In genomic region chr17:44087319-44087718, GRCh38 we compare ENCODE assay signal across 8 cellular contexts. TPM values are rescaled to one million over a fixed set of nuclear protein-coding genes. Genes with fewer than 3 reads are reported as not detected.
DNase-seq lines count a peak whose midpoint lies in the region; ATAC-seq and TF ChIP-seq lines count a peak whose summit lies in the region.
"Had no signal": no experiment of that assay in that cellular context is flagged by ENCODE, and none has a peak within 500 bp of the region (broad histone marks: within the 10 kb centered on the region; RNA-seq: fewer than 3 reads in every experiment).

No MANE protein-coding gene starts in this region.

- no peak for ATAC-seq in activated CD8-positive, alpha-beta T cell treated with anti-CD3 and anti-CD28 coated beads for 36 hours
- ATAC-seq in activated CD8-positive, alpha-beta T cell treated with anti-CD3 and anti-CD28 coated beads, Interleukin-2, amount 10 ng/mL, durations not matched to agents 7 days and 5 days: no peak
- ATAC-seq in HG03108 (IDR thresholded peaks at IDR 0.05; ENCODE audit: unreplicated experiment): no peak

- peak overlapping the region; percentile 72 for H3K4me2 ChIP-seq in smooth muscle cell

- POLR2A ChIA-PET in activated CD8-positive, alpha-beta T cell treated with anti-CD3 and anti-CD28 coated beads for 36 hours (lab: Charles Lee): interaction anchor here (0.6 to 1.6 kb wide), 3 partner anchors 9 to 486 kb away, joined by 3 to 8 read pairs (median 8); partner anchors contain the start of gene G6PC3
- POLR2A ChIA-PET in activated CD8-positive, alpha-beta T cell treated with anti-CD3 and anti-CD28 coated beads, Interleukin-2, amount 10 ng/mL, durations not matched to agents 7 days and 5 days (lab: Charles Lee): no interaction called here

- peaks cover 3% of the 10 kb centered on the region for H3K36me3 Mint-ChIP-seq in activated CD8-positive, alpha-beta T cell treated with anti-CD3 and anti-CD28 coated beads for 36 hours (ENCODE audit: low read depth)
- H3K36me3 Mint-ChIP-seq in activated CD8-positive, alpha-beta T cell treated with anti-CD3 and anti-CD28 coated beads, Interleukin-2, amount 10 ng/mL, durations not matched to agents 7 days and 5 days (ENCODE audit: low read depth): peaks cover 11% of the 10 kb centered on the region

- H3K27me3 ChIP-seq in endocrine pancreas (ENCODE audit: control insufficient read depth, insufficient read depth, low read length) (no peaks in the 10 kb centered on the region), smooth muscle cell (ENCODE audit: low read depth) (no peaks in the 10 kb centered on the region)

- no peak overlapping the region for H3K4me3 Mint-ChIP-seq in activated CD8-positive, alpha-beta T cell treated with anti-CD3 and anti-CD28 coated beads for 36 hours
- no peak overlapping the region for H3K4me3 Mint-ChIP-seq in activated CD8-positive, alpha-beta T cell treated with anti-CD3 and anti-CD28 coated beads, Interleukin-2, amount 10 ng/mL, durations not matched to agents 7 days and 5 days

- no peak overlapping the region for H2AFZ ChIP-seq in smooth muscle cell (ENCODE audit: low read depth)

- DNase-seq in activated CD8-positive, alpha-beta T cell treated with anti-CD3 and anti-CD28 coated beads for 36 hours: no peak
- no peak for DNase-seq in activated CD8-positive, alpha-beta T cell treated with anti-CD3 and anti-CD28 coated beads, Interleukin-2, amount 10 ng/mL, durations not matched to agents 7 days and 5 days
- no peak for DNase-seq in smooth muscle cell (lab: John Stamatoyannopoulos, UW; ENCODE audit: unreplicated experiment)
- DNase-seq in activated CD8-positive, alpha-beta memory T cell treated with anti-CD3 and anti-CD28 coated beads for 24 hours: no peak
- DNase-seq: kidney, NCI-H1436 had no signal

- peak overlapping the region; percentile 93 for H3K27ac ChIP-seq in smooth muscle cell (ENCODE audit: low read depth)

- no peak for TF ChIP-seq CTCF in activated CD8-positive, alpha-beta T cell treated with anti-CD3 and anti-CD28 coated beads for 36 hours (IDR thresholded peaks at IDR 0.05)
- TF ChIP-seq CTCF in smooth muscle cell (IDR thresholded peaks at IDR 0.05; ENCODE audit: borderline replicate concordance, insufficient read depth, poor library complexity, severe bottlenecking): no peak

- H3K9ac ChIP-seq in endocrine pancreas (ENCODE audit: control insufficient read depth, insufficient read depth, low read length): peak overlapping the region; percentile 49
- peak overlapping the region; percentile 88 for H3K9ac ChIP-seq in smooth muscle cell (ENCODE audit: low read depth)

- H3K9me3 ChIP-seq in endocrine pancreas (ENCODE audit: control insufficient read depth, low read length) (no peaks in the 10 kb centered on the region), smooth muscle cell (replicated peaks; ENCODE audit: low read depth) (no peaks in the 10 kb centered on the region)

- intact Hi-C loops in activated CD8-positive, alpha-beta T cell treated with anti-CD3 and anti-CD28 coated beads for 36 hours (cut with micrococcal nuclease): no loop called here

- CTCF ChIA-PET in activated CD8-positive, alpha-beta T cell treated with anti-CD3 and anti-CD28 coated beads for 36 hours (lab: Charles Lee): interaction anchor here (1.3 to 2.0 kb wide), 2 partner anchors 28 to 36 kb away, joined by 3 to 8 read pairs; partner anchors contain the start of gene HDAC5
- CTCF ChIA-PET in activated CD8-positive, alpha-beta T cell treated with anti-CD3 and anti-CD28 coated beads, Interleukin-2, amount 10 ng/mL, durations not matched to agents 7 days and 5 days (lab: Charles Lee): interaction anchor here (1.0 to 2.1 kb wide), 3 partner anchors 31 to 144 kb away, joined by 3 to 5 read pairs (median 3); partner anchors contain the start of gene HDAC5

- H3K36me3 ChIP-seq in endocrine pancreas (ENCODE audit: control insufficient read depth, insufficient read depth, low read length): peaks cover 11% of the 10 kb centered on the region
- no peaks in the 10 kb centered on the region for H3K36me3 ChIP-seq in smooth muscle cell (ENCODE audit: low read depth)

- H3K27ac Mint-ChIP-seq in activated CD8-positive, alpha-beta T cell treated with anti-CD3 and anti-CD28 coated beads for 36 hours: peak overlapping the region; percentile 56
- H3K27ac Mint-ChIP-seq in activated CD8-positive, alpha-beta T cell treated with anti-CD3 and anti-CD28 coated beads, Interleukin-2, amount 10 ng/mL, durations not matched to agents 7 days and 5 days: no peak overlapping the region

- 22% methylated on average over 7 of the region's 8 CpGs for WGBS in smooth muscle cell (ENCODE audit: low lambda C conversion rate)

- peaks cover 16% of the 10 kb centered on the region for H3K4me1 Mint-ChIP-seq in activated CD8-positive, alpha-beta T cell treated with anti-CD3 and anti-CD28 coated beads for 36 hours (ENCODE audit: low read depth)
- H3K4me1 Mint-ChIP-seq in activated CD8-positive, alpha-beta T cell treated with anti-CD3 and anti-CD28 coated beads, Interleukin-2, amount 10 ng/mL, durations not matched to agents 7 days and 5 days (ENCODE audit: low read depth): peaks cover 6% of the 10 kb centered on the region

- H3K4me3 ChIP-seq in endocrine pancreas (ENCODE audit: control insufficient read depth, insufficient read depth, low read length) (no peak overlapping the region), smooth muscle cell (no peak overlapping the region)

- H3K79me2 ChIP-seq in smooth muscle cell (ENCODE audit: low read depth): no peaks in the 10 kb centered on the region

- H3K4me1 ChIP-seq in endocrine pancreas (ENCODE audit: control insufficient read depth, insufficient read depth, low read length) (no peaks in the 10 kb centered on the region), smooth muscle cell (ENCODE audit: low read depth) (peaks cover 14% of the 10 kb centered on the region)

- H3F3A ChIP-seq in smooth muscle cell (ENCODE audit: low read depth): peaks cover 16% of the 10 kb centered on the region

- H3K27me3 Mint-ChIP-seq in activated CD8-positive, alpha-beta T cell treated with anti-CD3 and anti-CD28 coated beads for 36 hours: no peaks in the 10 kb centered on the region
- H3K27me3 Mint-ChIP-seq in activated CD8-positive, alpha-beta T cell treated with anti-CD3 and anti-CD28 coated beads, Interleukin-2, amount 10 ng/mL, durations not matched to agents 7 days and 5 days (ENCODE audit: low read depth): no peaks in the 10 kb centered on the region

- no peaks in the 10 kb centered on the region for H4K20me1 ChIP-seq in smooth muscle cell (ENCODE audit: low read depth)

- no peaks in the 10 kb centered on the region for H3K9me3 Mint-ChIP-seq in activated CD8-positive, alpha-beta T cell treated with anti-CD3 and anti-CD28 coated beads for 36 hours
- no peaks in the 10 kb centered on the region for H3K9me3 Mint-ChIP-seq in activated CD8-positive, alpha-beta T cell treated with anti-CD3 and anti-CD28 coated beads, Interleukin-2, amount 10 ng/mL, durations not matched to agents 7 days and 5 days (ENCODE audit: insufficient read depth)

RNA-seq across cellular contexts. Expression of gene G6PC3, which starts 16.8 kb away (rescaled TPM):
- 10 to 100 TPM; 20.2 to 20.7 TPM for total RNA-seq in activated CD8-positive, alpha-beta T cell treated with anti-CD3 and anti-CD28 coated beads for 36 hours
- total RNA-seq in activated CD8-positive, alpha-beta T cell treated with anti-CD3 and anti-CD28 coated beads, Interleukin-2, amount 10 ng/mL, durations not matched to agents 7 days and 5 days: 10 to 100 TPM; 19.3 to 19.7 TPM
- 32.1 and 40.2 TPM in 2 replicates for total RNA-seq in smooth muscle cell
- polyA plus RNA-seq in smooth muscle cell: 103 TPM in 2 replicates

RNA-seq across cellular contexts. Expression of gene LSM12, which starts 20.8 kb away (rescaled TPM):
- total RNA-seq in activated CD8-positive, alpha-beta T cell treated with anti-CD3 and anti-CD28 coated beads for 36 hours: 100 to 1,000 TPM; 104 to 110 TPM
- total RNA-seq in activated CD8-positive, alpha-beta T cell treated with anti-CD3 and anti-CD28 coated beads, Interleukin-2, amount 10 ng/mL, durations not matched to agents 7 days and 5 days: 10 to 100 TPM; 61.9 to 62.5 TPM
- total RNA-seq in smooth muscle cell: 42.3 and 51.8 TPM in 2 replicates
- polyA plus RNA-seq in smooth muscle cell: 52.0 and 66.3 TPM in 2 replicates

RNA-seq across cellular contexts. Expression of gene HDAC5, which starts 36.1 kb away (rescaled TPM):
- 10 to 100 TPM; 19.1 to 19.3 TPM for total RNA-seq in activated CD8-positive, alpha-beta T cell treated with anti-CD3 and anti-CD28 coated beads for 36 hours
- 10 to 100 TPM; 24.0 to 24.9 TPM for total RNA-seq in activated CD8-positive, alpha-beta T cell treated with anti-CD3 and anti-CD28 coated beads, Interleukin-2, amount 10 ng/mL, durations not matched to agents 7 days and 5 days
- 48.7 and 65.3 TPM in 2 replicates for total RNA-seq in smooth muscle cell
- 51.6 and 52.6 TPM in 2 replicates for polyA plus RNA-seq in smooth muscle cell

RNA-seq across cellular contexts. Expression of gene HROB, which starts 54.4 kb away (rescaled TPM):
- 10 to 100 TPM; 16.8 to 17.9 TPM for total RNA-seq in activated CD8-positive, alpha-beta T cell treated with anti-CD3 and anti-CD28 coated beads for 36 hours
- 10 to 100 TPM; 16.4 to 18.0 TPM for total RNA-seq in activated CD8-positive, alpha-beta T cell treated with anti-CD3 and anti-CD28 coated beads, Interleukin-2, amount 10 ng/mL, durations not matched to agents 7 days and 5 days
- total RNA-seq in smooth muscle cell: 1.9 and 3.1 TPM in 2 replicates
- polyA plus RNA-seq in smooth muscle cell: 3.7 and 4.6 TPM in 2 replicates
